12 cellular contexts compared by ENCODE assay signal in the genomic region with DNA sequence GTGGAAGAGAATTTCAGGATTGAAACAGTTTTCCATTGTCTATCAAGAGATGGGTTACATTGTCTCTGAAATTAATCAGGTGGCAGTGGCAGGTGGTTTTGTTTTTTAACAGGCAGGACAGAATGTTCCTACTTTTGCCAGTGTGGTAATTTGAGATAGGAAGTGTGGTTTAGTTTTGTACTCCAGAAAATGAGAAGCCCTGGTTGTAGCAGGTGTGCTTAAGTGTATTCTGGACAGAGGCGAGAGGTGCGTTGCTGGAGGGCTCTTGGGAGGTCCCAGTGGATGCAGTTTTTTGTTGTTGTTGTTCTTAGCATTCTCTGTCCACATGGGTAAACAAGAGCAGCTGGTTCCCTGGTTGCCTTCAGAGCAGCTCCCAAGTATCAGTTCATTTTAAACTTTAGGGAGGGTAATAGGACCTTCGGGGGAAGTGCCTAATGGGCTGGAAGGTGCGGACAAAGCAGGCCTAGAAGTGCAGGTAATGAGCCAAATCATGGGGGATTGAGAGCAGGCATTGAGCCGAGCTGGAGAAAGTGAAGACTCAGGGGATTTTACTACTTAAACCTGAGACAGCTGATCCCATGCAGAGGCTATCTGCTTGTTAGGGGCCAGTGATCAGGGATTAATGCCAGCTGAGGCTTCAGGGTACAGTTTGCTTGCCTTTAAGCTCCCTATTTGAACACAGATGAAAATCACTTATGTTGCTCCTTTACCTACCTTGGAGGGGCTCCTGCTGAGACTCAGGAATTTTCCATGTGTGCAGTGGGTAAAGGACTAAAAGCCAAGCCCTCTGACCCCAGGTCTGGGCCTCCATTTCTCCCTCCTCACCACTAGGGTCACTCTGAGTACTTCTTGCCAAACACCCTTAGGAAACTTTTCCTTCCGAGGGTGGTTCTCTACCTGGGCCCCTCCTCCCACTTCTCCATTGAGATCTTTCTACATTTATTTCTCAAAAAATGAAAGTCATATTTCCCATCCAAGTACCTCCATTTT. TPM values are rescaled to one million over a fixed set of nuclear protein-coding genes. Genes with fewer than 3 reads are reported as not detected.
A peak's percentile ranks its signal among the peaks of the same experiment; 100 is the strongest.
DNase-seq lines count a peak whose midpoint lies in the region; ATAC-seq and TF ChIP-seq lines count a peak whose summit lies in the region.
"Had no signal": no experiment of that assay in that cellular context is flagged by ENCODE, and none has a peak within 500 bp of the region (broad histone marks: within the 10 kb centered on the region; RNA-seq: fewer than 3 reads in every experiment).

No MANE protein-coding gene starts in this region.

- H4K20me1 ChIP-seq in neural progenitor cell (ENCODE audit: low read depth) = peaks cover 4% of the 10 kb centered on the region

- DNase-seq in ELF-1 (ENCODE audit: low read depth, low spot score) (peak; percentile 30), NCI-H1105 treated with DMSO at 0.1 percent for 48 hours (lab: John Stamatoyannopoulos, UW) (peak; percentile 90), WTC11 (ENCODE audit: low spot score) (peak; percentile 24), neural progenitor cell (ENCODE audit: low spot score) (peak; percentile 51), NOMO-1 treated with dmso at 0.1 percent for 144 hours (lab: John Stamatoyannopoulos, UW; ENCODE audit: unreplicated experiment) (no peak), cerebellar cortex (ENCODE audit: low spot score) (no peak), foreskin melanocyte (no peak), T-helper 2 cell (no peak)
- DNase-seq: CD4-positive, CD25-positive, alpha-beta regulatory T cell; IMR-90 had no signal

- H3K4me2 ChIP-seq in neural progenitor cell = peak overlapping the region; percentile 52

- H3K9me3 Mint-ChIP-seq in WTC11 = no peaks in the 10 kb centered on the region
- no peaks in the 10 kb centered on the region for H3K9me3 Mint-ChIP-seq in neural progenitor cell
- H3K9me3 Mint-ChIP-seq: CD4-positive, CD25-positive, alpha-beta regulatory T cell had no signal

- H3K4me1 ChIP-seq in neural progenitor cell = peaks cover 13% of the 10 kb centered on the region

- no peak overlapping the region for H2AFZ ChIP-seq in neural progenitor cell (replicated peaks)

- H3K27ac Mint-ChIP-seq in WTC11 = peak overlapping the region; percentile 68
- no peak overlapping the region for H3K27ac Mint-ChIP-seq in neural progenitor cell
- H3K27ac Mint-ChIP-seq: CD4-positive, CD25-positive, alpha-beta regulatory T cell had no signal

- no peak overlapping the region for H3K4me3 Mint-ChIP-seq in WTC11
- H3K4me3 Mint-ChIP-seq in neural progenitor cell = no peak overlapping the region
- H3K4me3 Mint-ChIP-seq: CD4-positive, CD25-positive, alpha-beta regulatory T cell had no signal

- no peak for TF ChIP-seq CTCF in WTC11 (IDR thresholded peaks at IDR 0.05)
- peak; percentile 48 for TF ChIP-seq CTCF in neural progenitor cell (IDR thresholded peaks at IDR 0.05)

- H3K36me3 Mint-ChIP-seq in WTC11 (peaks cover 34% of the 10 kb centered on the region), neural progenitor cell (peaks cover 2% of the 10 kb centered on the region)

- peaks cover 12% of the 10 kb centered on the region for H3F3A ChIP-seq in neural progenitor cell (ENCODE audit: low read depth)

- H3K27me3 Mint-ChIP-seq in WTC11 (ENCODE audit: low read depth) (no peaks in the 10 kb centered on the region), neural progenitor cell (ENCODE audit: insufficient read depth, low read depth) (peaks cover 4% of the 10 kb centered on the region)

- H3K4me1 Mint-ChIP-seq in WTC11 = peaks cover 21% of the 10 kb centered on the region
- H3K4me1 Mint-ChIP-seq in neural progenitor cell = peaks cover 2% of the 10 kb centered on the region

- H3K36me3 ChIP-seq in neural progenitor cell = no peaks in the 10 kb centered on the region

- H3K27ac ChIP-seq in neural progenitor cell = peak overlapping the region; percentile 6
- H3K27ac ChIP-seq: VCaP had no signal

- H3K9ac ChIP-seq in neural progenitor cell = no peak overlapping the region

- no peaks in the 10 kb centered on the region for H3K79me2 ChIP-seq in neural progenitor cell (ENCODE audit: low read depth)

- no peak overlapping the region for H3K4me3 ChIP-seq in neural progenitor cell

- H3K9me3 ChIP-seq in neural progenitor cell (ENCODE audit: low read depth) = no peaks in the 10 kb centered on the region

- ATAC-seq in WTC11 = peak; percentile 95

- POLR2A ChIA-PET in WTC11 (lab: Charles Lee) = no interaction called here

- CTCF ChIA-PET in WTC11 (lab: Charles Lee) = interaction anchor here (0.8 to 1.6 kb wide), 2 partner anchors 9 to 24 kb away, joined by 3 to 4 read pairs; no protein-coding TSS in a partner anchor

- peaks cover 6% of the 10 kb centered on the region for H3K27me3 ChIP-seq in neural progenitor cell

TF ChIP-seq in WTC11, 78 proteins besides CTCF, POLR2A, EP300 and RAD21 (continues in another document):
- TF ChIP-seq ATF1 (CRISPR knock-in tag; IDR thresholded peaks at IDR 0.05) (no peak), ZNF532 (CRISPR knock-in tag; IDR thresholded peaks at IDR 0.05; ENCODE audit: borderline replicate concordance) (no peak), NR3C1 (CRISPR knock-in tag; conservative IDR thresholded peaks at IDR 0.05; ENCODE audit: low read depth) (no peak), ETV6 (CRISPR knock-in tag; IDR thresholded peaks at IDR 0.05) (no peak), ZMAT4 (CRISPR knock-in tag; IDR thresholded peaks at IDR 0.05) (no peak), NFATC4 (CRISPR knock-in tag; IDR thresholded peaks at IDR 0.05) (no peak)
- TF ChIP-seq, protein P1, sequence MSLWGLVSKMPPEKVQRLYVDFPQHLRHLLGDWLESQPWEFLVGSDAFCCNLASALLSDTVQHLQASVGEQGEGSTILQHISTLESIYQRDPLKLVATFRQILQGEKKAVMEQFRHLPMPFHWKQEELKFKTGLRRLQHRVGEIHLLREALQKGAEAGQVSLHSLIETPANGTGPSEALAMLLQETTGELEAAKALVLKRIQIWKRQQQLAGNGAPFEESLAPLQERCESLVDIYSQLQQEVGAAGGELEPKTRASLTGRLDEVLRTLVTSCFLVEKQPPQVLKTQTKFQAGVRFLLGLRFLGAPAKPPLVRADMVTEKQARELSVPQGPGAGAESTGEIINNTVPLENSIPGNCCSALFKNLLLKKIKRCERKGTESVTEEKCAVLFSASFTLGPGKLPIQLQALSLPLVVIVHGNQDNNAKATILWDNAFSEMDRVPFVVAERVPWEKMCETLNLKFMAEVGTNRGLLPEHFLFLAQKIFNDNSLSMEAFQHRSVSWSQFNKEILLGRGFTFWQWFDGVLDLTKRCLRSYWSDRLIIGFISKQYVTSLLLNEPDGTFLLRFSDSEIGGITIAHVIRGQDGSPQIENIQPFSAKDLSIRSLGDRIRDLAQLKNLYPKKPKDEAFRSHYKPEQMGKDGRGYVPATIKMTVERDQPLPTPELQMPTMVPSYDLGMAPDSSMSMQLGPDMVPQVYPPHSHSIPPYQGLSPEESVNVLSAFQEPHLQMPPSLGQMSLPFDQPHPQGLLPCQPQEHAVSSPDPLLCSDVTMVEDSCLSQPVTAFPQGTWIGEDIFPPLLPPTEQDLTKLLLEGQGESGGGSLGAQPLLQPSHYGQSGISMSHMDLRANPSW (CRISPR knock-in tag; conservative IDR thresholded peaks at IDR 0.05; ENCODE audit: low read depth) = no peak

RNA-seq across cellular contexts. Expression of gene PFKFB2, which starts 6.1 kb away (rescaled TPM):
- 16.8 to 21.0 TPM (median 20.9 TPM) in 3 replicates for total RNA-seq in WTC11 (2021)
- 6.0 and 10.0 TPM in 2 replicates for total RNA-seq in neural progenitor cell (ENCODE audit: low replicate concordance)

RNA-seq across cellular contexts. Expression of gene YOD1, which starts 8.2 kb away (rescaled TPM):
- total RNA-seq in WTC11 (2021) (9.8 to 12.0 TPM (median 10.2 TPM) in 3 replicates), neural progenitor cell (ENCODE audit: low replicate concordance) (17.7 and 27.0 TPM in 2 replicates)

RNA-seq across cellular contexts. Expression of gene C1orf116, which starts 26.6 kb away (rescaled TPM):
- total RNA-seq in WTC11 (2021) (2.3 to 2.7 TPM (median 2.4 TPM) in 3 replicates), neural progenitor cell (ENCODE audit: low replicate concordance) (0.04 and 0.56 TPM in 2 replicates)

RNA-seq across cellular contexts. Expression of gene C4BPB, which starts 29.5 kb away (rescaled TPM):
- total RNA-seq in WTC11 (2021) (0.26 to 0.30 TPM in 2 of 3 replicates, not detected in the other), neural progenitor cell (ENCODE audit: low replicate concordance) (not detected in 2 replicates)
- total RNA-seq: IMR-90, lower leg skin had no signal

RNA-seq across cellular contexts. Expression of gene C4BPA, which starts 44.9 kb away (rescaled TPM):
- total RNA-seq in WTC11 (2021) = 0.23 to 0.39 TPM (median 0.30 TPM) in 3 replicates
- 0.06 TPM in 1 of 2 replicates, not detected in the other for total RNA-seq in neural progenitor cell (ENCODE audit: low replicate concordance)
- total RNA-seq: CD4-positive, CD25-positive, alpha-beta regulatory T cell; IMR-90; lower leg skin had no signal

Comparison
In these comparisons a context has a peak if more than half of its experiments do, and no peak if none do; other contexts are left out.
1. DNase-seq: peak in ELF-1 (single experiment), NCI-H1105 treated with DMSO at 0.1 percent for 48 hours (single experiment), WTC11 (single experiment) and neural progenitor cell (single experiment); none in NOMO-1 treated with dmso at 0.1 percent for 144 hours (single experiment), cerebellar cortex (single experiment), foreskin melanocyte (single experiment) and T-helper 2 cell (0 of 5).